In the genomic region with DNA sequence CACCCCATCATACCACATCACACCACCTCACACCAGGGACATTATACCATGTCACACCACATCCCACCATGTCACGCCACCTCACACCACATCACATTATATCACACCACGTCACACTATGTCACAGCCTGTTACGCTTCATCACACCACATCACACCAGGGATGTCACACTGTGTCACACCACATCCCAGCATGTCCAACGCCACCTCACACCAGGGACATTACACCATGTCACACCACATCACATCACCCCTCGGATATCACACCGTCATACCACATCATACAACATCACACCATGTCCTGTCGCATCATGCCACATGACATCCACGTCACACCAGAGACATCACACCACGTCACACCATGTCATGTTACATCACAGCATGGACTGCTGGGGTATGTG, we compare ENCODE assay signal across 28 cellular contexts.
DNase-seq lines count a peak whose midpoint lies in the region; ATAC-seq and TF ChIP-seq lines count a peak whose summit lies in the region.
"Had no signal": no experiment of that assay in that cellular context is flagged by ENCODE, and none has a peak within 500 bp of the region (broad histone marks: within the 10 kb centered on the region; RNA-seq: fewer than 3 reads in every experiment).

No MANE protein-coding gene starts in this region.

- intact Hi-C loops in activated B cell treated with CpG ODN at 0.5 μM for 24 hours (cut with micrococcal nuclease) (no loop called here), stomach (cut with DNase I; ENCODE audit: low total_unique reads) (no loop called here)

- no peak overlapping the region for H3K27ac ChIP-seq in stomach
- H3K27ac ChIP-seq: ascending aorta, C4-2B, heart left ventricle, VCaP had no signal

- H3K36me3 ChIP-seq in H7 (replicated peaks; ENCODE audit: control insufficient read depth, insufficient read depth, low read length) (no peaks in the 10 kb centered on the region), stomach (no peaks in the 10 kb centered on the region)
- H3K36me3 ChIP-seq: ascending aorta, heart left ventricle had no signal

- POLR2A ChIA-PET in activated B cell treated with CpG ODN at 0.5 μM for 24 hours (lab: Charles Lee), result no interaction called here

- CTCF ChIA-PET in activated B cell treated with CpG ODN at 0.5 μM for 24 hours (lab: Charles Lee), result no interaction called here

- H3K4me1 Mint-ChIP-seq in activated B cell treated with CpG ODN at 0.5 μM for 24 hours, result peaks cover 4% of the 10 kb centered on the region
- peaks cover 14 to 19% (median 16%) of the 10 kb centered on the region in 3 donors for H3K4me1 Mint-ChIP-seq in naive B cell
- H3K4me1 Mint-ChIP-seq in stimulated activated naive B cell treated with anti-CD40 and anti-IgM and Interleukin-4, amounts not matched to agents 10 μg/mL and 1 μg/mL and 100 μg/mL, for 72 hours, result peaks cover 29 to 31% of the 10 kb centered on the region in 2 donors
- H3K4me1 Mint-ChIP-seq: activated CD4-positive, alpha-beta T cell treated with anti-CD3 and anti-CD28 coated beads, Interleukin-2, amount 10 ng/mL, durations not matched to agents 7 days and 5 days; activated CD8-positive, alpha-beta memory T cell treated with anti-CD3 and anti-CD28 coated beads, Interleukin-2, amount 10 ng/mL, durations not matched to agents 7 days and 5 days had no signal

- no peak for TF ChIP-seq POLR2A in stomach (IDR thresholded peaks at IDR 0.05)

- H3K36me3 Mint-ChIP-seq in activated B cell treated with CpG ODN at 0.5 μM for 24 hours (ENCODE audit: low read depth) (peaks cover 12% of the 10 kb centered on the region), naive B cell (peaks cover 0 to 16% of the 10 kb centered on the region in 2 donors)
- peaks cover 18 to 30% of the 10 kb centered on the region in 2 donors for H3K36me3 Mint-ChIP-seq in stimulated activated naive B cell treated with anti-CD40 and anti-IgM and Interleukin-4, amounts not matched to agents 10 μg/mL and 1 μg/mL and 100 μg/mL, for 72 hours
- H3K36me3 Mint-ChIP-seq: activated CD8-positive, alpha-beta memory T cell treated with anti-CD3 and anti-CD28 coated beads, Interleukin-2, amount 10 ng/mL, durations not matched to agents 7 days and 5 days had no signal

- H3K27me3 Mint-ChIP-seq in activated B cell treated with CpG ODN at 0.5 μM for 24 hours (no peaks in the 10 kb centered on the region), naive B cell (no peaks in the 10 kb centered on the region)
- no peaks in the 10 kb centered on the region for H3K27me3 Mint-ChIP-seq in stimulated activated naive B cell treated with anti-CD40 and anti-IgM and Interleukin-4, amounts not matched to agents 10 μg/mL and 1 μg/mL and 100 μg/mL, for 72 hours

- TF ChIP-seq CTCF in activated B cell treated with CpG ODN at 0.5 μM for 24 hours (IDR thresholded peaks at IDR 0.05) (no peak), stomach (IDR thresholded peaks at IDR 0.05) (no peak)

- DNase-seq in H7 (peak; percentile 24), activated B cell treated with CpG ODN at 0.5 μM for 24 hours (no peak), naive B cell (no peak), stomach (no peak), Kasumi-1 (lab: John Stamatoyannopoulos, UW) (no peak)
- no peak for DNase-seq in stimulated activated naive B cell treated with anti-CD40 and anti-IgM and Interleukin-4, amounts not matched to agents 10 μg/mL and 1 μg/mL and 100 μg/mL, for 72 hours
- DNase-seq: activated CD4-positive, alpha-beta T cell treated with anti-CD3 and anti-CD28 coated beads, Interleukin-2, amount 10 ng/mL, durations not matched to agents 7 days and 5 days; activated CD8-positive, alpha-beta memory T cell treated with anti-CD3 and anti-CD28 coated beads, Interleukin-2, amount 10 ng/mL, durations not matched to agents 7 days and 5 days; Caco-2; caudate nucleus; cortex of kidney; DND-41; effector memory CD8-positive, alpha-beta T cell; foreskin fibroblast; mammary epithelial cell; NCI-H1105 treated with DMSO at 0.1 percent for 48 hours; NCI-H2029; NCI-H2227 treated with DMSO at 0.1 percent for 48 hours; NCI-H526 treated with DMSO at 0.1 percent for 48 hours; SIG-M5; T-helper 9 cell had no signal

- H3K4me3 Mint-ChIP-seq in activated B cell treated with CpG ODN at 0.5 μM for 24 hours (no peak overlapping the region), naive B cell (no peak overlapping the region)
- H3K4me3 Mint-ChIP-seq in stimulated activated naive B cell treated with anti-CD40 and anti-IgM and Interleukin-4, amounts not matched to agents 10 μg/mL and 1 μg/mL and 100 μg/mL, for 72 hours, result no peak overlapping the region
- H3K4me3 Mint-ChIP-seq: activated CD4-positive, alpha-beta T cell treated with anti-CD3 and anti-CD28 coated beads, Interleukin-2, amount 10 ng/mL, durations not matched to agents 7 days and 5 days; activated CD8-positive, alpha-beta memory T cell treated with anti-CD3 and anti-CD28 coated beads, Interleukin-2, amount 10 ng/mL, durations not matched to agents 7 days and 5 days; effector memory CD8-positive, alpha-beta T cell had no signal

- H3K27me3 ChIP-seq in H7 (ENCODE audit: control insufficient read depth, insufficient read depth, low read length) (no peaks in the 10 kb centered on the region), stomach (no peaks in the 10 kb centered on the region)
- H3K27me3 ChIP-seq: ascending aorta, heart left ventricle had no signal

- H3K27ac Mint-ChIP-seq in activated B cell treated with CpG ODN at 0.5 μM for 24 hours (peak overlapping the region; percentile 8), naive B cell (peak overlapping the region in 4 of 6 donors; percentile 5 to 78 (median 34))
- peak overlapping the region; percentile 1 for H3K27ac Mint-ChIP-seq in stimulated activated naive B cell treated with anti-CD40 and anti-IgM and Interleukin-4, amounts not matched to agents 10 μg/mL and 1 μg/mL and 100 μg/mL, for 72 hours
- H3K27ac Mint-ChIP-seq: activated CD4-positive, alpha-beta T cell treated with anti-CD3 and anti-CD28 coated beads, Interleukin-2, amount 10 ng/mL, durations not matched to agents 7 days and 5 days; activated CD8-positive, alpha-beta memory T cell treated with anti-CD3 and anti-CD28 coated beads, Interleukin-2, amount 10 ng/mL, durations not matched to agents 7 days and 5 days; activated naive CD4-positive, alpha-beta T cell treated with anti-CD3 and anti-CD28 coated beads, Interleukin-2, amount 50 U/mL, for 72 hours; effector memory CD8-positive, alpha-beta T cell had no signal

- no peak for TF ChIP-seq EP300 in stomach (IDR thresholded peaks at IDR 0.05)

- H3K4me3 ChIP-seq in H7 (ENCODE audit: insufficient read depth, low read depth, low read length), result no peak overlapping the region
- no peak overlapping the region for H3K4me3 ChIP-seq in stomach
- H3K4me3 ChIP-seq: ascending aorta, heart left ventricle had no signal

- H3K4me1 ChIP-seq in stomach, result no peaks in the 10 kb centered on the region
- H3K4me1 ChIP-seq: ascending aorta, Caco-2 had no signal

- H3K9me3 Mint-ChIP-seq in activated B cell treated with CpG ODN at 0.5 μM for 24 hours (peaks cover 2% of the 10 kb centered on the region), naive B cell (peaks cover 0 to 15% (median 8%) of the 10 kb centered on the region in 7 donors)
- H3K9me3 Mint-ChIP-seq in stimulated activated naive B cell treated with anti-CD40 and anti-IgM and Interleukin-4, amounts not matched to agents 10 μg/mL and 1 μg/mL and 100 μg/mL, for 72 hours, result peaks cover 7 to 9% of the 10 kb centered on the region in 2 donors
- H3K9me3 Mint-ChIP-seq: activated CD4-positive, alpha-beta T cell treated with anti-CD3 and anti-CD28 coated beads, Interleukin-2, amount 10 ng/mL, durations not matched to agents 7 days and 5 days; effector memory CD8-positive, alpha-beta T cell had no signal

- H3K9me3 ChIP-seq in stomach, result no peaks in the 10 kb centered on the region
- H3K9me3 ChIP-seq: ascending aorta, Caco-2 had no signal

- ATAC-seq in activated B cell treated with CpG ODN at 0.5 μM for 24 hours (ENCODE audit: low read depth), result no peak
- ATAC-seq in naive B cell (ENCODE audit: low read depth in 2 of 2), result peak in 1 of 2 donors; percentile 23
- ATAC-seq in stimulated activated naive B cell treated with anti-CD40 and anti-IgM and Interleukin-4, amounts not matched to agents 10 μg/mL and 1 μg/mL and 100 μg/mL, for 72 hours (replicated peaks), result peak; percentile 14 to 15
- no peak for ATAC-seq in GM18517 (IDR thresholded peaks at IDR 0.05; ENCODE audit: unreplicated experiment)
- ATAC-seq: activated CD8-positive, alpha-beta memory T cell treated with anti-CD3 and anti-CD28 coated beads, Interleukin-2, amount 10 ng/mL, durations not matched to agents 7 days and 5 days; activated naive CD4-positive, alpha-beta T cell treated with anti-CD3 and anti-CD28 coated beads, Interleukin-2, amount 50 U/mL, for 72 hours; effector memory CD8-positive, alpha-beta T cell; Panc1 had no signal

- 72 to 84% (median 77%) methylated on average over 9 of the region's 9 CpGs for WGBS in stomach, 5 donors

Comparison
In these comparisons a context has a peak if more than half of its experiments do, and no peak if none do; other contexts are left out.
1. ATAC-seq: peak in stimulated activated naive B cell treated with anti-CD40 and anti-IgM and Interleukin-4, amounts not matched to agents 10 μg/mL and 1 μg/mL and 100 μg/mL, for 72 hours (2 of 2); none in activated B cell treated with CpG ODN at 0.5 μM for 24 hours (single experiment) and GM18517 (single experiment).
2. Peak in every context shown above with its lines, with median percentiles within 50 percentile points of each other: H3K27ac Mint-ChIP-seq.